Comparison of ENCODE assay signal across 8 cellular contexts in genomic region chr7:106947244-106947728, GRCh38.
DNase-seq lines count a peak whose midpoint lies in the region; ATAC-seq and TF ChIP-seq lines count a peak whose summit lies in the region.

No MANE protein-coding gene starts in this region.

- no peak overlapping the region for H3K4me3 Mint-ChIP-seq in activated T-helper 17 cell treated with anti-CD3 and anti-CD28 coated beads, Interleukin-2, amount 50 U/mL, for 72 hours

- no peak overlapping the region for H3K27ac Mint-ChIP-seq in activated T-helper 17 cell treated with anti-CD3 and anti-CD28 coated beads, Interleukin-2, amount 50 U/mL, for 72 hours

- peak; percentile 7 for DNase-seq in GF-D8 (lab: John Stamatoyannopoulos, UW)
- peak; percentile 16 for DNase-seq in HS-5 (ENCODE audit: low read depth)
- peak; percentile 39 for DNase-seq in NCI-H774 (lab: John Stamatoyannopoulos, UW)
- no peak for DNase-seq in Right ventricle myocardium superior
- DNase-seq in psoas muscle = no peak
- no peak for DNase-seq in activated CD4-positive, CD25-positive, alpha-beta regulatory T cell treated with anti-CD3 and anti-CD28 coated beads, Interleukin-2, amount 50 U/mL, for 72 hours

- H3K9me3 Mint-ChIP-seq in activated T-helper 17 cell treated with anti-CD3 and anti-CD28 coated beads, Interleukin-2, amount 50 U/mL, for 72 hours = no peaks in the 10 kb centered on the region

- TF ChIP-seq CTCF in 22Rv1 (IDR thresholded peaks at IDR 0.05) (peak; percentile 77), psoas muscle (IDR thresholded peaks at IDR 0.05) (peak; percentile 48)

- H3K27ac ChIP-seq in 22Rv1 (no peak overlapping the region), psoas muscle (no peak overlapping the region)

- ATAC-seq in activated T-helper 17 cell treated with anti-CD3 and anti-CD28 coated beads, Interleukin-2, amount 50 U/mL, for 72 hours (replicated peaks) = peak; percentile 37
- ATAC-seq in Right ventricle myocardium superior (ENCODE audit: poor library complexity) (peak; percentile 94), psoas muscle (no peak)

- peaks cover under 1 to 5% (median 3%) of the 10 kb centered on the region in 3 donors for H3K27me3 ChIP-seq in psoas muscle (ENCODE audit: insufficient read depth in 3 of 3, low read length in 2 of 3)

- no peaks in the 10 kb centered on the region for H3K9me3 ChIP-seq in psoas muscle

- no peaks in the 10 kb centered on the region for H3K36me3 Mint-ChIP-seq in activated T-helper 17 cell treated with anti-CD3 and anti-CD28 coated beads, Interleukin-2, amount 50 U/mL, for 72 hours (ENCODE audit: low read depth)

- H3K36me3 ChIP-seq in psoas muscle (ENCODE audit: insufficient read depth in 1 of 2, low read depth in 1 of 2) = no peaks in the 10 kb centered on the region

- H3K27me3 Mint-ChIP-seq in activated T-helper 17 cell treated with anti-CD3 and anti-CD28 coated beads, Interleukin-2, amount 50 U/mL, for 72 hours = peaks cover 4% of the 10 kb centered on the region

- no peaks in the 10 kb centered on the region for H3K4me1 ChIP-seq in psoas muscle

- intact Hi-C loops in Right ventricle myocardium superior (cut with DNase I) = loop anchor here (1.0 to 10.0 kb wide), 2 partner anchors 152 to 203 kb away; no protein-coding TSS in a partner anchor
- intact Hi-C loops in psoas muscle (cut with DNase I) = loop anchor here in 1 of 2 donors (5.0 kb wide), 1 partner anchor 205 kb away; no protein-coding TSS in a partner anchor

- H3K4me3 ChIP-seq in psoas muscle = no peak overlapping the region

- 0 to 4% (median 3%) methylated on average over 1 of the region's 1 CpG for WGBS in psoas muscle, 3 donors

- no peaks in the 10 kb centered on the region for H3K4me1 Mint-ChIP-seq in activated T-helper 17 cell treated with anti-CD3 and anti-CD28 coated beads, Interleukin-2, amount 50 U/mL, for 72 hours

Comparison
In these comparisons a context has a peak if more than half of its experiments do, and no peak if none do; other contexts are left out.
1. DNase-seq: peak in GF-D8 (single experiment), HS-5 (single experiment) and NCI-H774 (single experiment); none in Right ventricle myocardium superior (single experiment), psoas muscle (0 of 2) and activated CD4-positive, CD25-positive, alpha-beta regulatory T cell treated with anti-CD3 and anti-CD28 coated beads, Interleukin-2, amount 50 U/mL, for 72 hours (single experiment).
2. ATAC-seq: peak in activated T-helper 17 cell treated with anti-CD3 and anti-CD28 coated beads, Interleukin-2, amount 50 U/mL, for 72 hours (single experiment) and Right ventricle myocardium superior (single experiment); none in psoas muscle (0 of 4).